16 cellular contexts compared by ENCODE assay signal in the genomic region with DNA sequence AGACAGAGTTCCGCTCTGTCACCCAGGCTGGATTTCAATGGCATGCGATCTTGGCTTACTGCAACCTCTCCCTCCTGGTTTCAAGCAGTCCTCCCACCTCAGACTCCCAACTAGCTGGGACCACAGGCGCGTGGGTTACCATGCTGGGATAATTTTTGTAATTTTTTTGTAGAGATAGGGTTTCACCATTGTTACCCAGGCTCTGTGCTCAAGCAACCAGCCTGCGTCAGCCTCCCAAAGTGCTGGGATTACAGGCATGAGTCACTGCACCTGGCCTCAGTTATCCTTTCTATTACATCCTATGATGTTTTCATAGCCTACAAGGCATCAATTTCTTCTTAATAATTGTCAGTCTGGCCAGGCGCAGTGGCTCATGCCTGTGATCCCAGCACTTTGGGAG. TPM values are rescaled to one million over a fixed set of nuclear protein-coding genes. Genes with fewer than 3 reads are reported as not detected.
DNase-seq lines count a peak whose midpoint lies in the region; TF ChIP-seq lines count a peak whose summit lies in the region.
"Had no signal": no experiment of that assay in that cellular context is flagged by ENCODE, and none has a peak within 500 bp of the region (broad histone marks: within the 10 kb centered on the region; RNA-seq: fewer than 3 reads in every experiment).

No MANE protein-coding gene starts in this region.

- H3K4me1 Mint-ChIP-seq in activated naive CD4-positive, alpha-beta T cell treated with anti-CD3 and anti-CD28 coated beads for 36 hours (ENCODE audit: low read depth), result no peaks in the 10 kb centered on the region
- H3K4me1 Mint-ChIP-seq: H9 had no signal

- no peaks in the 10 kb centered on the region for H3K9me3 ChIP-seq in SJCRH30 (replicated peaks)
- H3K9me3 ChIP-seq: BLaER1 treated with 17β-estradiol and CSF1 and Interleukin-3, amounts not matched to agents 10 nM and 100 nM had no signal

- H3K36me3 ChIP-seq in SJCRH30, result no peaks in the 10 kb centered on the region
- H3K36me3 ChIP-seq: BLaER1 treated with 17β-estradiol and CSF1 and Interleukin-3, amounts not matched to agents 10 nM and 100 nM had no signal

- H3K36me3 Mint-ChIP-seq in activated naive CD4-positive, alpha-beta T cell treated with anti-CD3 and anti-CD28 coated beads for 36 hours (ENCODE audit: low read depth), result no peaks in the 10 kb centered on the region

- peaks cover 9% of the 10 kb centered on the region for H3K4me1 ChIP-seq in SJCRH30
- H3K4me1 ChIP-seq: BLaER1 treated with 17β-estradiol and CSF1 and Interleukin-3, amounts not matched to agents 10 nM and 100 nM had no signal

- H3K27me3 Mint-ChIP-seq in activated naive CD4-positive, alpha-beta T cell treated with anti-CD3 and anti-CD28 coated beads for 36 hours (ENCODE audit: low read depth), result no peaks in the 10 kb centered on the region

- intact Hi-C loops in activated naive CD4-positive, alpha-beta T cell treated with anti-CD3 and anti-CD28 coated beads for 36 hours (cut with micrococcal nuclease), result no loop called here

- no peak for TF ChIP-seq CTCF in fibroblast of mammary gland (conservative IDR thresholded peaks at IDR 0.05; ENCODE audit: control insufficient read depth, insufficient read depth, low read depth, low read length)

- peak; percentile 34 for DNase-seq in DMS53 (lab: John Stamatoyannopoulos, UW)
- DNase-seq in DMS53 treated with DMSO at 0.1 percent for 48 hours (lab: John Stamatoyannopoulos, UW; ENCODE audit: unreplicated experiment), result no peak
- DNase-seq in SJCRH30, result peak; percentile 79 to 85
- DNase-seq in fibroblast of mammary gland (ENCODE audit: low read depth), result peak; percentile 30
- DNase-seq in skeletal muscle cell (ENCODE audit: low read depth), result peak; percentile 35
- DNase-seq in activated naive CD4-positive, alpha-beta T cell treated with anti-CD3 and anti-CD28 coated beads for 36 hours, result no peak
- no peak for DNase-seq in H4 (ENCODE audit: low spot score)
- no peak for DNase-seq in kidney tubule cell (ENCODE audit: low spot score)
- DNase-seq: H9, NCI-H1092, NCI-H1694 treated with DMSO at 0.1 percent for 48 hours, NCI-H446 treated with DMSO at 0.1 percent for 48 hours, NCI-H748 treated with DMSO at 0.1 percent for 48 hours had no signal

- H3K9me3 Mint-ChIP-seq in activated naive CD4-positive, alpha-beta T cell treated with anti-CD3 and anti-CD28 coated beads for 36 hours, result no peaks in the 10 kb centered on the region

- H3K27ac Mint-ChIP-seq in activated naive CD4-positive, alpha-beta T cell treated with anti-CD3 and anti-CD28 coated beads for 36 hours, result no peak overlapping the region
- H3K27ac Mint-ChIP-seq: H9 had no signal

- peak overlapping the region; percentile 40 for H3K27ac ChIP-seq in SJCRH30
- H3K27ac ChIP-seq: 22Rv1; BLaER1 treated with 17β-estradiol and CSF1 and Interleukin-3, amounts not matched to agents 10 nM and 100 nM had no signal

- no peak overlapping the region for H3K4me3 Mint-ChIP-seq in activated naive CD4-positive, alpha-beta T cell treated with anti-CD3 and anti-CD28 coated beads for 36 hours
- H3K4me3 Mint-ChIP-seq: H9 had no signal

- H3K27me3 ChIP-seq in SJCRH30, result no peaks in the 10 kb centered on the region; the same call in 1 of the 2 replicates
- H3K27me3 ChIP-seq: BLaER1 treated with 17β-estradiol and CSF1 and Interleukin-3, amounts not matched to agents 10 nM and 100 nM had no signal

- CTCF ChIA-PET in activated naive CD4-positive, alpha-beta T cell treated with anti-CD3 and anti-CD28 coated beads for 36 hours (lab: Charles Lee), result interaction anchor here (0.6 kb wide), 1 partner anchor 104 kb away, joined by 3 read pairs; no protein-coding TSS in a partner anchor

- H3K4me3 ChIP-seq in SJCRH30 (no peak overlapping the region), fibroblast of mammary gland (ENCODE audit: control insufficient read depth, low read depth, low read length) (no peak overlapping the region), skeletal muscle cell (ENCODE audit: low read depth, low read length) (no peak overlapping the region)
- H3K4me3 ChIP-seq: BLaER1 treated with 17β-estradiol and CSF1 and Interleukin-3, amounts not matched to agents 10 nM and 100 nM had no signal

RNA-seq across cellular contexts. Expression of a gene that starts 36.5 kb away (rescaled TPM):
- total RNA-seq in SJCRH30 (2014; rRNA removed; shearing (Covaris generic)), result not detected in 2 replicates
- total RNA-seq in activated naive CD4-positive, alpha-beta T cell treated with anti-CD3 and anti-CD28 coated beads for 36 hours, result not detected
- not detected in 2 replicates for total RNA-seq in H4 (2014; rRNA removed; shearing (Covaris generic))
- total RNA-seq: H9, Right ventricle myocardium inferior had no signal

RNA-seq across cellular contexts. Expression of a gene that starts 49.9 kb away (rescaled TPM):
- not detected in 2 replicates for total RNA-seq in SJCRH30 (2014; rRNA removed; shearing (Covaris generic))
- not detected for total RNA-seq in activated naive CD4-positive, alpha-beta T cell treated with anti-CD3 and anti-CD28 coated beads for 36 hours
- not detected in 2 replicates for total RNA-seq in H4 (2014; rRNA removed; shearing (Covaris generic))

Comparison
In these comparisons a context has a peak if more than half of its experiments do, and no peak if none do; other contexts are left out.
1. DNase-seq: peak in DMS53 (single experiment), SJCRH30 (2 of 2), fibroblast of mammary gland (single experiment) and skeletal muscle cell (single experiment); none in DMS53 treated with DMSO at 0.1 percent for 48 hours (single experiment), activated naive CD4-positive, alpha-beta T cell treated with anti-CD3 and anti-CD28 coated beads for 36 hours (single experiment), H4 (single experiment) and kidney tubule cell (single experiment).